ENCODE assay signal across 7 cellular contexts in the genomic region with DNA sequence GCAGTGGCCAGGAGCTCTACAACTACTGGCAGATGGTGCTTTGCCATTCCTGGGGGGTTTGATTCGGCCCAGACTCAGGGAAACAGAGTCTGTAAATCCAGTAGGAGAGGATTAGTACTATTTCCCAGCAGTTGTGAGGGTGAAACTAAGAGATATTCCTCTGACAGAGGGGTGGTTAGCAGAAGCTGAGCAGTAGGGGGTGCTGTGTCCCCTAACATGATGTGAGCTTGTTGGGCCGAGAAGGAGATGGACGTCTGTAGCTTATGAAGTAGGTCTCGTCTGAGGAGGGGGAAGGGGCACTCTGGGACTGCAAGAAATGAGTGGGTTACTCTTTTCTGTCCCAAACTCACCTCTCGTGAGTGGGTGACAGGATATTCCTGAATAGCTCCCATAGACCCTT.
DNase-seq lines count a peak whose midpoint lies in the region; ATAC-seq, FAIRE-seq and TF ChIP-seq lines count a peak whose summit lies in the region.

No MANE protein-coding gene starts in this region.

- peak; percentile 67 for FAIRE-seq in HepG2 (lab: Jason Lieb, UNC)

- TF ChIP-seq CTCF in activated B cell treated with CpG ODN at 0.5 μM for 24 hours (IDR thresholded peaks at IDR 0.05) (no peak), HepG2 (CRISPR knock-in tag; IDR thresholded peaks at IDR 0.05) (peak; percentile 89), psoas muscle (IDR thresholded peaks at IDR 0.05) (no peak)

- BruUV-seq in HepG2 (replicated peaks; lab: Mats Ljungman, UMichigan) = no TSS peak

- H3K36me3 ChIP-seq in HepG2 (replicated peaks in 1 of 2; ENCODE audit: control insufficient read depth in 1 of 2, insufficient read depth in 2 of 2, low read length in 2 of 2) = no peaks in the 10 kb centered on the region
- no peaks in the 10 kb centered on the region for H3K36me3 ChIP-seq in psoas muscle (ENCODE audit: insufficient read depth in 1 of 2, low read depth in 1 of 2)

- no peak overlapping the region for H3K4me3 Mint-ChIP-seq in activated B cell treated with CpG ODN at 0.5 μM for 24 hours

- in situ Hi-C loops in HepG2 (cut with HindIII; ENCODE audit: extremely low pct_ligation_motif_present, low pct_unique_long_range_greater_than_20kb) = no loop called here

- no peak for TF ChIP-seq POLR2A in HepG2 (IDR thresholded peaks at IDR 0.05; ENCODE audit: insufficient read depth in 1 of 2, low read depth in 2 of 2, low read length in 2 of 2)

- TF ChIP-seq EP300 in HepG2 (IDR thresholded peaks at IDR 0.05; ENCODE audit: low read depth in 2 of 2, low read length in 2 of 2) (no peak), HepG2 (CRISPR knock-in tag; IDR thresholded peaks at IDR 0.05; ENCODE audit: borderline replicate concordance) (no peak)

- H3K4me3 ChIP-seq in HepG2 (replicated peaks in 1 of 3; ENCODE audit: insufficient read depth in 1 of 3, low read depth in 2 of 3, low read length in 3 of 3) = no peak overlapping the region
- no peak overlapping the region for H3K4me3 ChIP-seq in psoas muscle

- no peaks in the 10 kb centered on the region for H3K4me1 Mint-ChIP-seq in activated B cell treated with CpG ODN at 0.5 μM for 24 hours

- H3K36me3 Mint-ChIP-seq in activated B cell treated with CpG ODN at 0.5 μM for 24 hours (ENCODE audit: low read depth) = no peaks in the 10 kb centered on the region

- CTCF ChIA-PET in activated B cell treated with CpG ODN at 0.5 μM for 24 hours (lab: Charles Lee) = no interaction called here
- CTCF ChIA-PET in HepG2 (lab: Yijun Ruan, JAX; ENCODE audit: low intra/inter-chr PET ratio, low total read pairs) = no interaction called here

- H3K27me3 ChIP-seq in HepG2 (ENCODE audit: control insufficient read depth in 1 of 2, insufficient read depth in 2 of 2, low read length in 2 of 2) = peaks cover 0 to 7% of the 10 kb centered on the region in 2 experiments; a peak in 2 of 5 replicates
- H3K27me3 ChIP-seq in psoas muscle (ENCODE audit: insufficient read depth in 3 of 3, low read length in 2 of 3) = no peaks in the 10 kb centered on the region

- H3K79me2 ChIP-seq in HepG2 (ENCODE audit: insufficient read depth, low read length) = no peaks in the 10 kb centered on the region

- 3% methylated on average over 4 of the region's 5 CpGs for WGBS in HepG2 (ENCODE audit: low lambda C conversion rate)
- 28 to 34% (median 33%) methylated on average over 5 of the region's 5 CpGs for WGBS in psoas muscle, 3 donors

- no peaks in the 10 kb centered on the region for H3K27me3 Mint-ChIP-seq in activated B cell treated with CpG ODN at 0.5 μM for 24 hours

- no peak overlapping the region for H3K27ac Mint-ChIP-seq in activated B cell treated with CpG ODN at 0.5 μM for 24 hours

- H3K4me1 ChIP-seq in HepG2 (ENCODE audit: insufficient read depth, low read length) = peaks cover 10% of the 10 kb centered on the region
- no peaks in the 10 kb centered on the region for H3K4me1 ChIP-seq in psoas muscle

- intact Hi-C loops in activated B cell treated with CpG ODN at 0.5 μM for 24 hours (cut with micrococcal nuclease) = no loop called here
- intact Hi-C loops in HepG2 (cut with micrococcal nuclease; ENCODE audit: unreplicated experiment) = loop anchor here (2.0 to 5.0 kb wide), 6 partner anchors 75 to 649 kb away; no protein-coding TSS in a partner anchor
- intact Hi-C loops in psoas muscle (cut with DNase I) = no loop called here

- H3K4me2 ChIP-seq in HepG2 (ENCODE audit: low read depth, low read length) = peak overlapping the region; percentile 33

- no peak overlapping the region for H3K27ac ChIP-seq in HepG2 (ENCODE audit: extremely low read length, insufficient read depth, low read length)
- no peak overlapping the region for H3K27ac ChIP-seq in psoas muscle

- no peaks in the 10 kb centered on the region for H3K9me3 Mint-ChIP-seq in activated B cell treated with CpG ODN at 0.5 μM for 24 hours

- DNase-seq in HT-29 (ENCODE audit: low spot score) (peak; percentile 79), activated B cell treated with CpG ODN at 0.5 μM for 24 hours (no peak), HepG2 (ENCODE audit: low spot score) (peak; percentile 59), activated T-cell treated with anti-CD3 and anti-CD28 coated beads for 4 hours (no peak), psoas muscle (no peak)

- no peak overlapping the region for H3K9ac ChIP-seq in HepG2 (ENCODE audit: insufficient read depth, low read depth, low read length)

- peak; percentile 91 for ATAC-seq in GM18499 (IDR thresholded peaks at IDR 0.05; ENCODE audit: insufficient read depth, unreplicated experiment)
- peak; percentile 61 for ATAC-seq in GM21619 (IDR thresholded peaks at IDR 0.05; ENCODE audit: unreplicated experiment)
- peak; percentile 28 for ATAC-seq in activated B cell treated with CpG ODN at 0.5 μM for 24 hours (ENCODE audit: low read depth)
- peak; percentile 89 for ATAC-seq in HepG2
- no peak for ATAC-seq in psoas muscle

- TF ChIP-seq RAD21 in HepG2 (CRISPR knock-in tag; IDR thresholded peaks at IDR 0.05) = peak; percentile 62

- POLR2A ChIA-PET in activated B cell treated with CpG ODN at 0.5 μM for 24 hours (lab: Charles Lee) (no interaction called here), HepG2 (lab: Yijun Ruan, JAX) (no interaction called here)

- H3K9me3 ChIP-seq in HepG2 (ENCODE audit: low read length) (no peaks in the 10 kb centered on the region), psoas muscle (no peaks in the 10 kb centered on the region)

- no peaks in the 10 kb centered on the region for H4K20me1 ChIP-seq in HepG2 (ENCODE audit: insufficient read depth, low read length)

- no peak overlapping the region for H2AFZ ChIP-seq in HepG2 (ENCODE audit: low read length)

TF ChIP-seq in HepG2, 621 proteins besides CTCF, POLR2A, EP300 and RAD21 (continues in another document):
- TF ChIP-seq, protein P1, sequence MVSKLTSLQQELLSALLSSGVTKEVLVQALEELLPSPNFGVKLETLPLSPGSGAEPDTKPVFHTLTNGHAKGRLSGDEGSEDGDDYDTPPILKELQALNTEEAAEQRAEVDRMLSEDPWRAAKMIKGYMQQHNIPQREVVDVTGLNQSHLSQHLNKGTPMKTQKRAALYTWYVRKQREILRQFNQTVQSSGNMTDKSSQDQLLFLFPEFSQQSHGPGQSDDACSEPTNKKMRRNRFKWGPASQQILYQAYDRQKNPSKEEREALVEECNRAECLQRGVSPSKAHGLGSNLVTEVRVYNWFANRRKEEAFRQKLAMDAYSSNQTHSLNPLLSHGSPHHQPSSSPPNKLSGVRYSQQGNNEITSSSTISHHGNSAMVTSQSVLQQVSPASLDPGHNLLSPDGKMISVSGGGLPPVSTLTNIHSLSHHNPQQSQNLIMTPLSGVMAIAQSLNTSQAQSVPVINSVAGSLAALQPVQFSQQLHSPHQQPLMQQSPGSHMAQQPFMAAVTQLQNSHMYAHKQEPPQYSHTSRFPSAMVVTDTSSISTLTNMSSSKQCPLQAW (CRISPR knock-in tag; IDR thresholded peaks at IDR 0.05) = 0 out of 2 replicates have a peak, but pooled peaks have one; percentile 27
- TF ChIP-seq, protein P2, sequence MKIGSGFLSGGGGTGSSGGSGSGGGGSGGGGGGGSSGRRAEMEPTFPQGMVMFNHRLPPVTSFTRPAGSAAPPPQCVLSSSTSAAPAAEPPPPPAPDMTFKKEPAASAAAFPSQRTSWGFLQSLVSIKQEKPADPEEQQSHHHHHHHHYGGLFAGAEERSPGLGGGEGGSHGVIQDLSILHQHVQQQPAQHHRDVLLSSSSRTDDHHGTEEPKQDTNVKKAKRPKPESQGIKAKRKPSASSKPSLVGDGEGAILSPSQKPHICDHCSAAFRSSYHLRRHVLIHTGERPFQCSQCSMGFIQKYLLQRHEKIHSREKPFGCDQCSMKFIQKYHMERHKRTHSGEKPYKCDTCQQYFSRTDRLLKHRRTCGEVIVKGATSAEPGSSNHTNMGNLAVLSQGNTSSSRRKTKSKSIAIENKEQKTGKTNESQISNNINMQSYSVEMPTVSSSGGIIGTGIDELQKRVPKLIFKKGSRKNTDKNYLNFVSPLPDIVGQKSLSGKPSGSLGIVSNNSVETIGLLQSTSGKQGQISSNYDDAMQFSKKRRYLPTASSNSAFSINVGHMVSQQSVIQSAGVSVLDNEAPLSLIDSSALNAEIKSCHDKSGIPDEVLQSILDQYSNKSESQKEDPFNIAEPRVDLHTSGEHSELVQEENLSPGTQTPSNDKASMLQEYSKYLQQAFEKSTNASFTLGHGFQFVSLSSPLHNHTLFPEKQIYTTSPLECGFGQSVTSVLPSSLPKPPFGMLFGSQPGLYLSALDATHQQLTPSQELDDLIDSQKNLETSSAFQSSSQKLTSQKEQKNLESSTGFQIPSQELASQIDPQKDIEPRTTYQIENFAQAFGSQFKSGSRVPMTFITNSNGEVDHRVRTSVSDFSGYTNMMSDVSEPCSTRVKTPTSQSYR (CRISPR knock-in tag; IDR thresholded peaks at IDR 0.05; ENCODE audit: borderline replicate concordance) = peak; percentile 8; the same call in 1 of the 2 replicates
- peak; percentile 84 for TF ChIP-seq STAG1 (CRISPR knock-in tag; IDR thresholded peaks at IDR 0.05)
- TF ChIP-seq SYNCRIP (IDR thresholded peaks at IDR 0.05; ENCODE audit: insufficient read depth, low read depth, low read length) = no peak
- no peak for TF ChIP-seq ZSCAN30 (CRISPR knock-in tag; IDR thresholded peaks at IDR 0.05)
- TF ChIP-seq, protein P3, sequence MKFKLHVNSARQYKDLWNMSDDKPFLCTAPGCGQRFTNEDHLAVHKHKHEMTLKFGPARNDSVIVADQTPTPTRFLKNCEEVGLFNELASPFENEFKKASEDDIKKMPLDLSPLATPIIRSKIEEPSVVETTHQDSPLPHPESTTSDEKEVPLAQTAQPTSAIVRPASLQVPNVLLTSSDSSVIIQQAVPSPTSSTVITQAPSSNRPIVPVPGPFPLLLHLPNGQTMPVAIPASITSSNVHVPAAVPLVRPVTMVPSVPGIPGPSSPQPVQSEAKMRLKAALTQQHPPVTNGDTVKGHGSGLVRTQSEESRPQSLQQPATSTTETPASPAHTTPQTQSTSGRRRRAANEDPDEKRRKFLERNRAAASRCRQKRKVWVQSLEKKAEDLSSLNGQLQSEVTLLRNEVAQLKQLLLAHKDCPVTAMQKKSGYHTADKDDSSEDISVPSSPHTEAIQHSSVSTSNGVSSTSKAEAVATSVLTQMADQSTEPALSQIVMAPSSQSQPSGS (CRISPR knock-in tag; IDR thresholded peaks at IDR 0.05) = no peak
- TF ChIP-seq ZFP37 (CRISPR knock-in tag; IDR thresholded peaks at IDR 0.05; ENCODE audit: borderline replicate concordance) = no peak

Comparison
In these comparisons a context has a peak if more than half of its experiments do, and no peak if none do; other contexts are left out.
1. ATAC-seq: peak in GM18499 (single experiment), GM21619 (single experiment), activated B cell treated with CpG ODN at 0.5 μM for 24 hours (single experiment) and HepG2 (single experiment); none in psoas muscle (0 of 4).
2. DNase-seq: peak in HT-29 (single experiment) and HepG2 (single experiment); none in activated B cell treated with CpG ODN at 0.5 μM for 24 hours (single experiment), activated T-cell treated with anti-CD3 and anti-CD28 coated beads for 4 hours (single experiment) and psoas muscle (0 of 2).